8 cellular contexts compared by ENCODE assay signal in genomic region chr1:26827663-26828062, GRCh38. TPM values are rescaled to one million over a fixed set of nuclear protein-coding genes. Genes with fewer than 3 reads are reported as not detected.
DNase-seq lines count a peak whose midpoint lies in the region; ATAC-seq and TF ChIP-seq lines count a peak whose summit lies in the region.

No MANE protein-coding gene starts in this region.

- peaks cover 7% of the 10 kb centered on the region for H3K9me3 Mint-ChIP-seq in glutamatergic neuron (ENCODE audit: unreplicated experiment)

- H3K27ac ChIP-seq in VCaP, result peak overlapping the region; percentile 85; the same call in 1 of the 2 replicates

- H3K36me3 Mint-ChIP-seq in glutamatergic neuron (ENCODE audit: unreplicated experiment), result no peaks in the 10 kb centered on the region

- no peak for ATAC-seq in HG03342 (IDR thresholded peaks at IDR 0.05; ENCODE audit: unreplicated experiment)

- peak overlapping the region; percentile 91 for H3K4me3 Mint-ChIP-seq in glutamatergic neuron (ENCODE audit: unreplicated experiment)

- DNase-seq in GM12865 (ENCODE audit: low read depth) (no peak), glutamatergic neuron (peak; percentile 53), retinal pigment epithelial cell (ENCODE audit: low read depth) (no peak), HuH-7.5 (ENCODE audit: low spot score) (no peak), NCI-H2029 treated with DMSO at 0.1 percent for 48 hours (lab: John Stamatoyannopoulos, UW) (no peak)
- no peak for DNase-seq in stimulated activated CD4-positive, alpha-beta T cell treated with anti-CD3 and anti-CD28 coated beads, Interleukin-12 subunit alpha, Interleukin-12 subunit beta, amount 100 ng/mL, for 4 hours

- peaks cover 26% of the 10 kb centered on the region for H3K4me1 Mint-ChIP-seq in glutamatergic neuron (ENCODE audit: low read depth, unreplicated experiment)

- peaks cover 11% of the 10 kb centered on the region for H3K27me3 Mint-ChIP-seq in glutamatergic neuron (ENCODE audit: unreplicated experiment)

- H3K27ac Mint-ChIP-seq in glutamatergic neuron (ENCODE audit: unreplicated experiment), result peak overlapping the region; percentile 90

- TF ChIP-seq CTCF in GM12865 (IDR thresholded peaks at IDR 0.05; ENCODE audit: insufficient read depth, low read depth, low read length, missing control alignments), result no peak
- no peak for TF ChIP-seq CTCF in VCaP (conservative IDR thresholded peaks at IDR 0.05)
- TF ChIP-seq CTCF in glutamatergic neuron (IDR thresholded peaks at IDR 0.05; ENCODE audit: partially characterized antibody, unreplicated experiment), result no peak
- TF ChIP-seq CTCF in retinal pigment epithelial cell (conservative IDR thresholded peaks at IDR 0.05; ENCODE audit: low read depth, low read length), result no peak

- peak overlapping the region; percentile 65 for H3K4me3 ChIP-seq in GM12865 (ENCODE audit: low read depth, low read length)
- peak overlapping the region; percentile 63 for H3K4me3 ChIP-seq in retinal pigment epithelial cell (ENCODE audit: low read length)

RNA-seq across cellular contexts. Expression of gene ZDHHC18, which starts 1.2 kb away (rescaled TPM):
- 52.6 TPM for total RNA-seq in glutamatergic neuron (ENCODE audit: unreplicated experiment)

RNA-seq across cellular contexts. Expression of gene SFN, which starts 35.3 kb away (rescaled TPM):
- 0.42 TPM for total RNA-seq in glutamatergic neuron (ENCODE audit: unreplicated experiment)

RNA-seq across cellular contexts. Expression of gene PIGV, which starts 39.9 kb away (rescaled TPM):
- total RNA-seq in glutamatergic neuron (ENCODE audit: unreplicated experiment), result 6.7 TPM
